Comparison of ENCODE assay signal across 8 cellular contexts in the genomic region with DNA sequence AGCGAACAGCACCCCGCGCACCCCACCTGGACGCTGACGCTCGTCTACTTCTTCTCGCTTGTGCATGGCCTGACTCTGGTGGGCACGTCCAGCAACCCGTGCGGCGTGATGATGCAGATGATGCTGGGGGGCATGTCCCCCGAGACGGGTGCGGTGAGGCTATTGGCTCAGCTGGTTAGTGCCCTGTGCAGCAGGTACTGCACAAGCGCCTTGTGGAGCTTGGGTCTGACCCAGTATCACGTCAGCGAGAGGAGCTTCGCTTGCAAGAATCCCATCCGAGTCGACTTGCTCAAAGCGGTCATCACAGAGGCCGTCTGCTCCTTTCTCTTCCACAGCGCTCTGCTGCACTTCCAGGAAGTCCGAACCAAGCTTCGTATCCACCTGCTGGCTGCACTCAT. TPM values are rescaled to one million over a fixed set of nuclear protein-coding genes. Genes with fewer than 3 reads are reported as not detected.
DNase-seq lines count a peak whose midpoint lies in the region; ATAC-seq and TF ChIP-seq lines count a peak whose summit lies in the region.

No MANE protein-coding gene starts in this region.

- H3K4me3 ChIP-seq in HL-60 (replicated peaks; ENCODE audit: insufficient read depth, low read length) (peak overlapping the region; percentile 45), WERI-Rb-1 (ENCODE audit: low read depth, low read length) (peak overlapping the region; percentile 86), esophagus muscularis mucosa (peak overlapping the region; percentile 76 to 83 (median 78)), mucosa of rectum (ENCODE audit: low read length in 2 of 2) (peak overlapping the region; percentile 87 to 96), vagina (peak overlapping the region; percentile 60 to 76)

- no peak for TF ChIP-seq EP300 in esophagus muscularis mucosa (IDR thresholded peaks at IDR 0.05)

- DNase-seq in Right ventricle myocardium inferior (ENCODE audit: missing footprints) (no peak), cardiac septum (ENCODE audit: low spot score) (no peak), HL-60 (ENCODE audit: low read depth in 1 of 2, low spot score in 1 of 2) (peak in 1 of 2 experiments; percentile 6), WERI-Rb-1 (peak; percentile 23), esophagus muscularis mucosa (ENCODE audit: extremely low spot score) (no peak), vagina (ENCODE audit: extremely low spot score in 2 of 2) (no peak), epidermal melanocyte (ENCODE audit: insufficient read length, low spot score) (no peak)

- H3K27ac ChIP-seq in HL-60 (replicated peaks) (no peak overlapping the region), WERI-Rb-1 (peak overlapping the region; percentile 83), esophagus muscularis mucosa (replicated peaks in 1 of 4) (peak overlapping the region; percentile 81 to 89 (median 85)), mucosa of rectum (ENCODE audit: low read depth in 2 of 2, low read length in 2 of 2) (peak overlapping the region; percentile 82 to 85), vagina (peak overlapping the region; percentile 82)

- TF ChIP-seq CTCF in HL-60 (IDR thresholded peaks at IDR 0.05; ENCODE audit: insufficient read depth, low read length): no peak
- TF ChIP-seq CTCF in WERI-Rb-1 (IDR thresholded peaks at IDR 0.05; ENCODE audit: low read depth, low read length): no peak
- no peak for TF ChIP-seq CTCF in esophagus muscularis mucosa (IDR thresholded peaks at IDR 0.05)
- TF ChIP-seq CTCF in vagina (IDR thresholded peaks at IDR 0.05): no peak

- peak; percentile 20 for ATAC-seq in Right ventricle myocardium inferior

- intact Hi-C loops in Right ventricle myocardium inferior (cut with DNase I): no loop called here
- intact Hi-C loops in cardiac septum (cut with DNase I): no loop called here
- intact Hi-C loops in esophagus muscularis mucosa (cut with DNase I): no loop called here
- intact Hi-C loops in vagina (cut with DNase I): no loop called here

- H3K36me3 ChIP-seq in WERI-Rb-1: no peaks in the 10 kb centered on the region
- peaks cover 0 to 6% (median 0%) of the 10 kb centered on the region in 4 donors for H3K36me3 ChIP-seq in esophagus muscularis mucosa
- no peaks in the 10 kb centered on the region for H3K36me3 ChIP-seq in mucosa of rectum (ENCODE audit: control insufficient read depth in 2 of 2, insufficient read depth in 2 of 2, low read length in 2 of 2)
- H3K36me3 ChIP-seq in vagina: no peaks in the 10 kb centered on the region

- whole genome bisulfite sequencing in esophagus muscularis mucosa: 12% methylated on average over 13 of the region's 25 CpGs

- H3K9me3 ChIP-seq in WERI-Rb-1 (ENCODE audit: severe bottlenecking) (no peaks in the 10 kb centered on the region), esophagus muscularis mucosa (no peaks in the 10 kb centered on the region), mucosa of rectum (ENCODE audit: control insufficient read depth in 2 of 2, low read length in 2 of 2) (no peaks in the 10 kb centered on the region), vagina (no peaks in the 10 kb centered on the region)

- TF ChIP-seq POLR2A in esophagus muscularis mucosa (IDR thresholded peaks at IDR 0.05; ENCODE audit: low read depth): no peak
- no peak for TF ChIP-seq POLR2A in vagina (IDR thresholded peaks at IDR 0.05)

- peak overlapping the region; percentile 68 to 77 for H3K9ac ChIP-seq in mucosa of rectum (ENCODE audit: low read depth in 1 of 2, low read length in 2 of 2)

- H3K27me3 ChIP-seq in HL-60 (ENCODE audit: insufficient read depth, poor library complexity, severe bottlenecking) (no peaks in the 10 kb centered on the region), WERI-Rb-1 (ENCODE audit: insufficient read depth, low read depth, severe bottlenecking) (no peaks in the 10 kb centered on the region), esophagus muscularis mucosa (no peaks in the 10 kb centered on the region), mucosa of rectum (ENCODE audit: control insufficient read depth in 2 of 2, insufficient read depth in 2 of 2, low read length in 2 of 2) (no peaks in the 10 kb centered on the region), vagina (no peaks in the 10 kb centered on the region)

- peaks cover 11 to 22% (median 19%) of the 10 kb centered on the region in 4 donors for H3K4me1 ChIP-seq in esophagus muscularis mucosa
- H3K4me1 ChIP-seq in mucosa of rectum (ENCODE audit: control insufficient read depth in 2 of 2, insufficient read depth in 2 of 2, low read length in 2 of 2): peaks cover 9% of the 10 kb centered on the region in 2 donors
- H3K4me1 ChIP-seq in vagina: no peaks in the 10 kb centered on the region

RNA-seq across cellular contexts. Expression of gene AQP11, which starts 0.4 kb away (rescaled TPM):
- total RNA-seq in Right ventricle myocardium inferior (0.78 TPM), cardiac septum (0.54 TPM), esophagus muscularis mucosa (under 1 TPM; under 0.01 to 0.69 (median 0.18) TPM), vagina (1.7 TPM)

RNA-seq across cellular contexts. Expression of gene CLNS1A, which starts 47.4 kb away (rescaled TPM):
- total RNA-seq in Right ventricle myocardium inferior (76.9 TPM), cardiac septum (71.7 TPM), esophagus muscularis mucosa (10 to 100 TPM; 50.5 to 78.0 (median 72.7) TPM), vagina (67.0 TPM)
